Comparison of ENCODE assay signal across 26 cellular contexts in genomic region chr1:115374598-115374997, GRCh38.
"Had no signal": no experiment of that assay in that cellular context is flagged by ENCODE, and none has a peak within 500 bp of the region (broad histone marks: within the 10 kb centered on the region; RNA-seq: fewer than 3 reads in every experiment).

No MANE protein-coding gene starts in this region.

- H3K27me3 ChIP-seq: colonic mucosa, esophagus squamous epithelium, gastrocnemius medialis, heart right ventricle, left lung had no signal

- H3K4me3 ChIP-seq: colonic mucosa, esophagus squamous epithelium, gastrocnemius medialis, heart right ventricle, left lung, lower lobe of right lung, mucosa of descending colon had no signal

- H3K9me3 ChIP-seq: colonic mucosa, esophagus squamous epithelium, gastrocnemius medialis, heart right ventricle, left lung, lower lobe of right lung, mucosa of descending colon had no signal

- H3K4me1 ChIP-seq: colonic mucosa, gastrocnemius medialis, heart right ventricle, left lung, lower lobe of right lung had no signal

- FAIRE-seq: endometrium, islet of Langerhans, keratinocyte had no signal

- DNase-seq: colonic mucosa; cortex of kidney; effector CD8-positive, alpha-beta T cell; effector memory CD8-positive, alpha-beta T cell; endodermal cell; erythroblast; esophagus squamous epithelium; foreskin fibroblast; foreskin melanocyte; gastrocnemius medialis; glutamatergic neuron; head of caudate nucleus; heart right ventricle; hippocampal formation; left cardiac atrium; left lung; left ventricle myocardium superior; lower lobe of right lung; mesenchymal stem cell; mucosa of descending colon; naive B cell had no signal

- ATAC-seq: effector memory CD8-positive, alpha-beta T cell; esophagus mucosa; gastrocnemius medialis; heart right ventricle; left cardiac atrium; left lung; left ventricle myocardium superior; lower lobe of right lung; mucosa of descending colon had no signal

- H3K27ac ChIP-seq: colonic mucosa, epithelial cell of prostate, esophagus squamous epithelium, gastrocnemius medialis, heart right ventricle, left lung, lower lobe of right lung had no signal

- H3K36me3 ChIP-seq: colonic mucosa, esophagus squamous epithelium, gastrocnemius medialis, heart right ventricle, left lung, lower lobe of right lung had no signal
